ENCODE assay signal across 9 cellular contexts in the genomic region with DNA sequence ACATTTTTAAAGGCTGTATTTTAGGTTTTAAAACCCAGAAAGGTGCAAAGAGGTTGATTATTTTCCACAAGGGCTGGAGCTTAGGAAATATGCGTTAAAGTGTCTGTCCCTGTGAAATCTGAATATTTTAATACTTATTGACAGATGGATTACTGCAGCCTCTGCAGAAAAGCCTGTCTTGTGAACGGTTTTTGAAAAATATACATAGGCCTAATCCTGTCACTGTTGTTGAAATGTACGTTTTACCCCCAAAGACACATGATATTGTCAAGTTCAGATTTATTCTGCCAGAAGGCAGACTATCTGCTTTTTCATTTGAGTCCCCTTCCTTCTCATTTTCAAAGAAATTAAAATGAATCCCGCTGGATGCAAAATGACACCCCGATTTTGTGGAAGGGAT. TPM values are rescaled to one million over a fixed set of nuclear protein-coding genes. Genes with fewer than 3 reads are reported as not detected.
DNase-seq lines count a peak whose midpoint lies in the region; ATAC-seq and TF ChIP-seq lines count a peak whose summit lies in the region.
"Had no signal": no experiment of that assay in that cellular context is flagged by ENCODE, and none has a peak within 500 bp of the region (broad histone marks: within the 10 kb centered on the region; RNA-seq: fewer than 3 reads in every experiment).

No MANE protein-coding gene starts in this region.

- H3K4me1 ChIP-seq in adipocyte (ENCODE audit: control insufficient read depth, insufficient read depth, low read length): peaks cover 24% of the 10 kb centered on the region

- H3K36me3 Mint-ChIP-seq in activated CD4-positive, alpha-beta T cell treated with anti-CD3 and anti-CD28 coated beads, Interleukin-2, amount 10 ng/mL, durations not matched to agents 24 days and 14 days (ENCODE audit: low read depth): peaks cover 13% of the 10 kb centered on the region
- H3K36me3 Mint-ChIP-seq in mesothelial cell of epicardium: no peaks in the 10 kb centered on the region

- no peaks in the 10 kb centered on the region for H3K27me3 Mint-ChIP-seq in activated CD4-positive, alpha-beta T cell treated with anti-CD3 and anti-CD28 coated beads, Interleukin-2, amount 10 ng/mL, durations not matched to agents 24 days and 14 days
- no peaks in the 10 kb centered on the region for H3K27me3 Mint-ChIP-seq in mesothelial cell of epicardium (ENCODE audit: low read depth)

- H3K9me3 ChIP-seq in adipocyte (ENCODE audit: control insufficient read depth, low read length): no peaks in the 10 kb centered on the region

- H3K27me3 ChIP-seq in adipocyte (replicated peaks; ENCODE audit: control insufficient read depth, insufficient read depth, low read length): no peaks in the 10 kb centered on the region

- peaks cover 62% of the 10 kb centered on the region for H3K4me1 Mint-ChIP-seq in activated CD4-positive, alpha-beta T cell treated with anti-CD3 and anti-CD28 coated beads, Interleukin-2, amount 10 ng/mL, durations not matched to agents 24 days and 14 days
- H3K4me1 Mint-ChIP-seq in mesothelial cell of epicardium: peaks cover 68% of the 10 kb centered on the region

- H3K27ac Mint-ChIP-seq in activated CD4-positive, alpha-beta T cell treated with anti-CD3 and anti-CD28 coated beads, Interleukin-2, amount 10 ng/mL, durations not matched to agents 24 days and 14 days: peak overlapping the region; percentile 99
- peak overlapping the region; percentile 100 for H3K27ac Mint-ChIP-seq in mesothelial cell of epicardium

- intact Hi-C loops in activated CD4-positive, alpha-beta T cell treated with anti-CD3 and anti-CD28 coated beads, Interleukin-2, amount 10 ng/mL, durations not matched to agents 24 days and 14 days (cut with micrococcal nuclease): loop anchor here (10.0 kb wide), 1 partner anchor 1577 kb away; no protein-coding TSS in a partner anchor

- H3K9me3 Mint-ChIP-seq in activated CD4-positive, alpha-beta T cell treated with anti-CD3 and anti-CD28 coated beads, Interleukin-2, amount 10 ng/mL, durations not matched to agents 24 days and 14 days: peaks cover 3% of the 10 kb centered on the region
- no peaks in the 10 kb centered on the region for H3K9me3 Mint-ChIP-seq in mesothelial cell of epicardium

- H3K9ac ChIP-seq in adipocyte (ENCODE audit: low read length): peak overlapping the region; percentile 98

- H3K4me3 ChIP-seq in adipocyte (ENCODE audit: low read length): peak overlapping the region; percentile 90

- no peak for ATAC-seq in HG03432 (IDR thresholded peaks at IDR 0.05; ENCODE audit: unreplicated experiment)
- no peak for ATAC-seq in omental fat pad (ENCODE audit: low FRiP score)

- H3K4me3 Mint-ChIP-seq in activated CD4-positive, alpha-beta T cell treated with anti-CD3 and anti-CD28 coated beads, Interleukin-2, amount 10 ng/mL, durations not matched to agents 24 days and 14 days: peak overlapping the region; percentile 98
- H3K4me3 Mint-ChIP-seq in mesothelial cell of epicardium: no peak overlapping the region

- no peak for DNase-seq in activated CD4-positive, alpha-beta T cell treated with anti-CD3 and anti-CD28 coated beads, Interleukin-2, amount 10 ng/mL, durations not matched to agents 24 days and 14 days
- DNase-seq in activated CD4-positive, alpha-beta T cell treated with anti-CD3 and anti-CD28 coated beads for 1 hour: no peak
- DNase-seq in adipocyte (ENCODE audit: low read depth): no peak
- no peak for DNase-seq in mesothelial cell of epicardium (ENCODE audit: low spot score in 2 of 2, unreplicated experiment in 2 of 2)
- no peak for DNase-seq in SHP77 treated with DMSO at 0.1 percent for 48 hours (lab: John Stamatoyannopoulos, UW)
- DNase-seq in omental fat pad (ENCODE audit: low spot score): no peak

- peak overlapping the region; percentile 30 for H3K27ac ChIP-seq in temporal lobe (ENCODE audit: low read depth, low read length)

- TF ChIP-seq CTCF in mesothelial cell of epicardium (IDR thresholded peaks at IDR 0.05; ENCODE audit: unreplicated experiment) (no peak), omental fat pad (IDR thresholded peaks at IDR 0.05) (no peak)

- H3K36me3 ChIP-seq in adipocyte (ENCODE audit: control insufficient read depth, insufficient read depth, low read length, severe bottlenecking): no peaks in the 10 kb centered on the region

RNA-seq across cellular contexts. Expression of a gene that starts 2.2 kb away (rescaled TPM):
- total RNA-seq in activated CD4-positive, alpha-beta T cell treated with anti-CD3 and anti-CD28 coated beads, Interleukin-2, amount 10 ng/mL, durations not matched to agents 24 days and 14 days: 41.7 and 51.7 TPM in 2 replicates
- total RNA-seq in mesothelial cell of epicardium (29.2 to 32.7 TPM (median 30.6 TPM) in 3 replicates), temporal lobe (14.0 TPM), omental fat pad (100 to 1,000 TPM; 148 to 323 (median 179) TPM)

RNA-seq across cellular contexts. Expression of a gene that starts 45.1 kb away (rescaled TPM):
- not detected in 2 replicates for total RNA-seq in activated CD4-positive, alpha-beta T cell treated with anti-CD3 and anti-CD28 coated beads, Interleukin-2, amount 10 ng/mL, durations not matched to agents 24 days and 14 days
- total RNA-seq in mesothelial cell of epicardium (not detected in 3 replicates), temporal lobe (not detected), omental fat pad (not detected)
- total RNA-seq: IMR-90 had no signal
